1 cellular context compared by ENCODE assay signal in the genomic region with DNA sequence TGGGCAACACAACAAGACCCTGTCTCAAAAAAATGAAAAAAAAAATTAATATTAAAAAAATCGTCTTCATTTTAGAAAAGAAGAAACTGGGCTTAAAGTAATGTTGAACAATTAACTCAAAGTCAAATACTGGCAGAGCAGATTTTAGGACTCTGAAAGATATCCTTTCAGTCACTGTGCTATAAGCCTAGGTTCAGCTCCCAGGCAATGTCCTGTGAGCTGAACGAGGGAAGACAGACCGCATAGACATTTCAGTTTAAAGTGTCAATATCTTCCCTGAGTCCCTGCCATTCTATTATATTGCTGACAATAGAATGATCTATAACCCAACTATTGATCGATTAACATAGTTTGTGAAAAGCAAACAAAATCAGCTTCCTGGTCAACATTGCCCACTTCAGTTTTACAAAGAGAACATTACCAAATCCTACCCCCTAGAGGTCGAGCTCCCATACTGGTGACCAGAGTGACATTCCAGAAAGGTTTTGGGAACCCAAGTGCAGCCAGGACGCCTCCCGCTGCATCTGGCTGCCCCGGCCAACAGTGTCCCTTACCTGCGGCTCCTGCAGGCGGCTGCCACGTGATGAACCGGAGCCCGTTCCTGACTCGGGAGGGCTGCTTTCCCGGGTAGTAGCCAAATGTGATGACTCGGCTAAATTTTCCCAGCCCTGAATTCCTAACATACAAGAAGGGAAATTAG.
TF ChIP-seq lines count a peak whose summit lies in the region.

No MANE protein-coding gene starts in this region.

TF ChIP-seq in K562, 482 proteins besides CTCF, POLR2A, EP300 and RAD21 (continued from another document):
- TF ChIP-seq, protein P1, sequence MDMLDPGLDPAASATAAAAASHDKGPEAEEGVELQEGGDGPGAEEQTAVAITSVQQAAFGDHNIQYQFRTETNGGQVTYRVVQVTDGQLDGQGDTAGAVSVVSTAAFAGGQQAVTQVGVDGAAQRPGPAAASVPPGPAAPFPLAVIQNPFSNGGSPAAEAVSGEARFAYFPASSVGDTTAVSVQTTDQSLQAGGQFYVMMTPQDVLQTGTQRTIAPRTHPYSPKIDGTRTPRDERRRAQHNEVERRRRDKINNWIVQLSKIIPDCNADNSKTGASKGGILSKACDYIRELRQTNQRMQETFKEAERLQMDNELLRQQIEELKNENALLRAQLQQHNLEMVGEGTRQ (CRISPR knock-in tag; IDR thresholded peaks at IDR 0.05): peak; percentile 57; the same call in 1 of the 2 replicates
- TF ChIP-seq ZC3H4 (CRISPR knock-in tag; IDR thresholded peaks at IDR 0.05; ENCODE audit: borderline replicate concordance): no peak
- TF ChIP-seq, protein P2, sequence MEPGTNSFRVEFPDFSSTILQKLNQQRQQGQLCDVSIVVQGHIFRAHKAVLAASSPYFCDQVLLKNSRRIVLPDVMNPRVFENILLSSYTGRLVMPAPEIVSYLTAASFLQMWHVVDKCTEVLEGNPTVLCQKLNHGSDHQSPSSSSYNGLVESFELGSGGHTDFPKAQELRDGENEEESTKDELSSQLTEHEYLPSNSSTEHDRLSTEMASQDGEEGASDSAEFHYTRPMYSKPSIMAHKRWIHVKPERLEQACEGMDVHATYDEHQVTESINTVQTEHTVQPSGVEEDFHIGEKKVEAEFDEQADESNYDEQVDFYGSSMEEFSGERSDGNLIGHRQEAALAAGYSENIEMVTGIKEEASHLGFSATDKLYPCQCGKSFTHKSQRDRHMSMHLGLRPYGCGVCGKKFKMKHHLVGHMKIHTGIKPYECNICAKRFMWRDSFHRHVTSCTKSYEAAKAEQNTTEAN (CRISPR knock-in tag; IDR thresholded peaks at IDR 0.05): no peak
- TF ChIP-seq, protein P3, sequence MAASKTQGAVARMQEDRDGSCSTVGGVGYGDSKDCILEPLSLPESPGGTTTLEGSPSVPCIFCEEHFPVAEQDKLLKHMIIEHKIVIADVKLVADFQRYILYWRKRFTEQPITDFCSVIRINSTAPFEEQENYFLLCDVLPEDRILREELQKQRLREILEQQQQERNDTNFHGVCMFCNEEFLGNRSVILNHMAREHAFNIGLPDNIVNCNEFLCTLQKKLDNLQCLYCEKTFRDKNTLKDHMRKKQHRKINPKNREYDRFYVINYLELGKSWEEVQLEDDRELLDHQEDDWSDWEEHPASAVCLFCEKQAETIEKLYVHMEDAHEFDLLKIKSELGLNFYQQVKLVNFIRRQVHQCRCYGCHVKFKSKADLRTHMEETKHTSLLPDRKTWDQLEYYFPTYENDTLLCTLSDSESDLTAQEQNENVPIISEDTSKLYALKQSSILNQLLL (CRISPR knock-in tag; IDR thresholded peaks at IDR 0.05; ENCODE audit: borderline replicate concordance): no peak
- no peak for TF ChIP-seq GTF2A2 (tag; IDR thresholded peaks at IDR 0.05)
- no peak for TF ChIP-seq ZNF586 (CRISPR knock-in tag; conservative IDR thresholded peaks at IDR 0.05)
- no peak for TF ChIP-seq SMAD1 (IDR thresholded peaks at IDR 0.05; ENCODE audit: low read depth, low read length, partially characterized antibody)
- TF ChIP-seq ZNF311 (CRISPR knock-in tag; IDR thresholded peaks at IDR 0.05): no peak
- TF ChIP-seq, protein P4, sequence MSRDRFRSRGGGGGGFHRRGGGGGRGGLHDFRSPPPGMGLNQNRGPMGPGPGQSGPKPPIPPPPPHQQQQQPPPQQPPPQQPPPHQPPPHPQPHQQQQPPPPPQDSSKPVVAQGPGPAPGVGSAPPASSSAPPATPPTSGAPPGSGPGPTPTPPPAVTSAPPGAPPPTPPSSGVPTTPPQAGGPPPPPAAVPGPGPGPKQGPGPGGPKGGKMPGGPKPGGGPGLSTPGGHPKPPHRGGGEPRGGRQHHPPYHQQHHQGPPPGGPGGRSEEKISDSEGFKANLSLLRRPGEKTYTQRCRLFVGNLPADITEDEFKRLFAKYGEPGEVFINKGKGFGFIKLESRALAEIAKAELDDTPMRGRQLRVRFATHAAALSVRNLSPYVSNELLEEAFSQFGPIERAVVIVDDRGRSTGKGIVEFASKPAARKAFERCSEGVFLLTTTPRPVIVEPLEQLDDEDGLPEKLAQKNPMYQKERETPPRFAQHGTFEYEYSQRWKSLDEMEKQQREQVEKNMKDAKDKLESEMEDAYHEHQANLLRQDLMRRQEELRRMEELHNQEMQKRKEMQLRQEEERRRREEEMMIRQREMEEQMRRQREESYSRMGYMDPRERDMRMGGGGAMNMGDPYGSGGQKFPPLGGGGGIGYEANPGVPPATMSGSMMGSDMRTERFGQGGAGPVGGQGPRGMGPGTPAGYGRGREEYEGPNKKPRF (IDR thresholded peaks at IDR 0.05; ENCODE audit: low read depth, low read length): no peak
- TF ChIP-seq ZZZ3 (IDR thresholded peaks at IDR 0.05): no peak
- no peak for TF ChIP-seq HDAC8 (tag; IDR thresholded peaks at IDR 0.05)
- TF ChIP-seq, protein P5, sequence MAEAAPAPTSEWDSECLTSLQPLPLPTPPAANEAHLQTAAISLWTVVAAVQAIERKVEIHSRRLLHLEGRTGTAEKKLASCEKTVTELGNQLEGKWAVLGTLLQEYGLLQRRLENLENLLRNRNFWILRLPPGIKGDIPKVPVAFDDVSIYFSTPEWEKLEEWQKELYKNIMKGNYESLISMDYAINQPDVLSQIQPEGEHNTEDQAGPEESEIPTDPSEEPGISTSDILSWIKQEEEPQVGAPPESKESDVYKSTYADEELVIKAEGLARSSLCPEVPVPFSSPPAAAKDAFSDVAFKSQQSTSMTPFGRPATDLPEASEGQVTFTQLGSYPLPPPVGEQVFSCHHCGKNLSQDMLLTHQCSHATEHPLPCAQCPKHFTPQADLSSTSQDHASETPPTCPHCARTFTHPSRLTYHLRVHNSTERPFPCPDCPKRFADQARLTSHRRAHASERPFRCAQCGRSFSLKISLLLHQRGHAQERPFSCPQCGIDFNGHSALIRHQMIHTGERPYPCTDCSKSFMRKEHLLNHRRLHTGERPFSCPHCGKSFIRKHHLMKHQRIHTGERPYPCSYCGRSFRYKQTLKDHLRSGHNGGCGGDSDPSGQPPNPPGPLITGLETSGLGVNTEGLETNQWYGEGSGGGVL (CRISPR knock-in tag; IDR thresholded peaks at IDR 0.05): no peak
- TF ChIP-seq, protein P6, sequence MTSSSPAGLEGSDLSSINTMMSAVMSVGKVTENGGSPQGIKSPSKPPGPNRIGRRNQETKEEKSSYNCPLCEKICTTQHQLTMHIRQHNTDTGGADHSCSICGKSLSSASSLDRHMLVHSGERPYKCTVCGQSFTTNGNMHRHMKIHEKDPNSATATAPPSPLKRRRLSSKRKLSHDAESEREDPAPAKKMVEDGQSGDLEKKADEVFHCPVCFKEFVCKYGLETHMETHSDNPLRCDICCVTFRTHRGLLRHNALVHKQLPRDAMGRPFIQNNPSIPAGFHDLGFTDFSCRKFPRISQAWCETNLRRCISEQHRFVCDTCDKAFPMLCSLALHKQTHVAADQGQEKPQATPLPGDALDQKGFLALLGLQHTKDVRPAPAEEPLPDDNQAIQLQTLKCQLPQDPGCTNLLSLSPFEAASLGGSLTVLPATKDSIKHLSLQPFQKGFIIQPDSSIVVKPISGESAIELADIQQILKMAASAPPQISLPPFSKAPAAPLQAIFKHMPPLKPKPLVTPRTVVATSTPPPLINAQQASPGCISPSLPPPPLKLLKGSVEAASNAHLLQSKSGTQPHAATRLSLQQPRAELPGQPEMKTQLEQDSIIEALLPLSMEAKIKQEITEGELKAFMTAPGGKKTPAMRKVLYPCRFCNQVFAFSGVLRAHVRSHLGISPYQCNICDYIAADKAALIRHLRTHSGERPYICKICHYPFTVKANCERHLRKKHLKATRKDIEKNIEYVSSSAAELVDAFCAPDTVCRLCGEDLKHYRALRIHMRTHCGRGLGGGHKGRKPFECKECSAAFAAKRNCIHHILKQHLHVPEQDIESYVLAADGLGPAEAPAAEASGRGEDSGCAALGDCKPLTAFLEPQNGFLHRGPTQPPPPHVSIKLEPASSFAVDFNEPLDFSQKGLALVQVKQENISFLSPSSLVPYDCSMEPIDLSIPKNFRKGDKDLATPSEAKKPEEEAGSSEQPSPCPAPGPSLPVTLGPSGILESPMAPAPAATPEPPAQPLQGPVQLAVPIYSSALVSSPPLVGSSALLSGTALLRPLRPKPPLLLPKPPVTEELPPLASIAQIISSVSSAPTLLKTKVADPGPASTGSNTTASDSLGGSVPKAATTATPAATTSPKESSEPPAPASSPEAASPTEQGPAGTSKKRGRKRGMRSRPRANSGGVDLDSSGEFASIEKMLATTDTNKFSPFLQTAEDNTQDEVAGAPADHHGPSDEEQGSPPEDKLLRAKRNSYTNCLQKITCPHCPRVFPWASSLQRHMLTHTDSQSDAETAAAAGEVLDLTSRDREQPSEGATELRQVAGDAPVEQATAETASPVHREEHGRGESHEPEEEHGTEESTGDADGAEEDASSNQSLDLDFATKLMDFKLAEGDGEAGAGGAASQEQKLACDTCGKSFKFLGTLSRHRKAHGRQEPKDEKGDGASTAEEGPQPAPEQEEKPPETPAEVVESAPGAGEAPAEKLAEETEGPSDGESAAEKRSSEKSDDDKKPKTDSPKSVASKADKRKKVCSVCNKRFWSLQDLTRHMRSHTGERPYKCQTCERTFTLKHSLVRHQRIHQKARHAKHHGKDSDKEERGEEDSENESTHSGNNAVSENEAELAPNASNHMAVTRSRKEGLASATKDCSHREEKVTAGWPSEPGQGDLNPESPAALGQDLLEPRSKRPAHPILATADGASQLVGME (CRISPR knock-in tag; IDR thresholded peaks at IDR 0.05): no peak
- no peak for TF ChIP-seq E2F3 (CRISPR knock-in tag; IDR thresholded peaks at IDR 0.05)
- TF ChIP-seq ZNF316 (IDR thresholded peaks at IDR 0.05): peak; percentile 98
- TF ChIP-seq LEF1 (IDR thresholded peaks at IDR 0.05): no peak
- TF ChIP-seq, protein P7, sequence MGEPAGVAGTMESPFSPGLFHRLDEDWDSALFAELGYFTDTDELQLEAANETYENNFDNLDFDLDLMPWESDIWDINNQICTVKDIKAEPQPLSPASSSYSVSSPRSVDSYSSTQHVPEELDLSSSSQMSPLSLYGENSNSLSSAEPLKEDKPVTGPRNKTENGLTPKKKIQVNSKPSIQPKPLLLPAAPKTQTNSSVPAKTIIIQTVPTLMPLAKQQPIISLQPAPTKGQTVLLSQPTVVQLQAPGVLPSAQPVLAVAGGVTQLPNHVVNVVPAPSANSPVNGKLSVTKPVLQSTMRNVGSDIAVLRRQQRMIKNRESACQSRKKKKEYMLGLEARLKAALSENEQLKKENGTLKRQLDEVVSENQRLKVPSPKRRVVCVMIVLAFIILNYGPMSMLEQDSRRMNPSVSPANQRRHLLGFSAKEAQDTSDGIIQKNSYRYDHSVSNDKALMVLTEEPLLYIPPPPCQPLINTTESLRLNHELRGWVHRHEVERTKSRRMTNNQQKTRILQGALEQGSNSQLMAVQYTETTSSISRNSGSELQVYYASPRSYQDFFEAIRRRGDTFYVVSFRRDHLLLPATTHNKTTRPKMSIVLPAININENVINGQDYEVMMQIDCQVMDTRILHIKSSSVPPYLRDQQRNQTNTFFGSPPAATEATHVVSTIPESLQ (CRISPR knock-in tag; IDR thresholded peaks at IDR 0.05): no peak
- TF ChIP-seq ZNF507 (tag; conservative IDR thresholded peaks at IDR 0.05): no peak
- TF ChIP-seq, protein P8, sequence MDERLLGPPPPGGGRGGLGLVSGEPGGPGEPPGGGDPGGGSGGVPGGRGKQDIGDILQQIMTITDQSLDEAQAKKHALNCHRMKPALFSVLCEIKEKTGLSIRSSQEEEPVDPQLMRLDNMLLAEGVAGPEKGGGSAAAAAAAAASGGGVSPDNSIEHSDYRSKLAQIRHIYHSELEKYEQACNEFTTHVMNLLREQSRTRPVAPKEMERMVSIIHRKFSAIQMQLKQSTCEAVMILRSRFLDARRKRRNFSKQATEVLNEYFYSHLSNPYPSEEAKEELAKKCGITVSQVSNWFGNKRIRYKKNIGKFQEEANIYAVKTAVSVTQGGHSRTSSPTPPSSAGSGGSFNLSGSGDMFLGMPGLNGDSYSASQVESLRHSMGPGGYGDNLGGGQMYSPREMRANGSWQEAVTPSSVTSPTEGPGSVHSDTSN (CRISPR knock-in tag; IDR thresholded peaks at IDR 0.05; ENCODE audit: low read depth): no peak
- TF ChIP-seq, protein P8 (tag; conservative IDR thresholded peaks at IDR 0.05; ENCODE audit: low read depth): no peak
- no peak for TF ChIP-seq ZNF764 (CRISPR knock-in tag; IDR thresholded peaks at IDR 0.05; ENCODE audit: low read depth)
- TF ChIP-seq CEBPG (CRISPR knock-in tag; IDR thresholded peaks at IDR 0.05): no peak
- no peak for TF ChIP-seq CEBPG (tag; conservative IDR thresholded peaks at IDR 0.05 in 1 of 2, IDR thresholded peaks at IDR 0.05 in 1 of 2)
- TF ChIP-seq ARID2 (IDR thresholded peaks at IDR 0.05): no peak
- TF ChIP-seq NCOR1 (IDR thresholded peaks at IDR 0.05): no peak
- TF ChIP-seq NR2F6 (CRISPR knock-in tag; IDR thresholded peaks at IDR 0.05): no peak
- no peak for TF ChIP-seq ZNF143 (CRISPR knock-in tag; IDR thresholded peaks at IDR 0.05)
- TF ChIP-seq MAFF (IDR thresholded peaks at IDR 0.05; ENCODE audit: low read length): peak; percentile 95
- no peak for TF ChIP-seq TCF7 (IDR thresholded peaks at IDR 0.05; ENCODE audit: borderline replicate concordance)
- TF ChIP-seq HDGF (IDR thresholded peaks at IDR 0.05): no peak
- TF ChIP-seq KAT2B (IDR thresholded peaks at IDR 0.05; ENCODE audit: low read depth, low read length): no peak
- TF ChIP-seq STAT5A (IDR thresholded peaks at IDR 0.05; ENCODE audit: borderline replicate concordance, low read length): no peak
- TF ChIP-seq ZNF174 (CRISPR knock-in tag; IDR thresholded peaks at IDR 0.05): no peak
